ENCODE assay signal across 8 cellular contexts in genomic region chr5:177350776-177351391, GRCh38. TPM values are rescaled to one million over a fixed set of nuclear protein-coding genes. Genes with fewer than 3 reads are reported as not detected.
DNase-seq lines count a peak whose midpoint lies in the region; ATAC-seq and FAIRE-seq lines count a peak whose summit lies in the region.

No MANE protein-coding gene starts in this region.

- peak overlapping the region; percentile 94 to 100 (median 100) for H3K27ac Mint-ChIP-seq in CD8-positive, alpha-beta memory T cell

- H3K9me3 Mint-ChIP-seq in CD8-positive, alpha-beta memory T cell = no peaks in the 10 kb centered on the region

- H3K36me3 Mint-ChIP-seq in CD8-positive, alpha-beta memory T cell = peaks cover 0 to 47% (median 0%) of the 10 kb centered on the region in 3 donors

- H3K4me1 ChIP-seq in CD8-positive, alpha-beta memory T cell (ENCODE audit: insufficient read depth, low read length) = peaks cover 50% of the 10 kb centered on the region
- H3K4me1 ChIP-seq in mucosa of stomach (ENCODE audit: control insufficient read depth, insufficient read depth, low read length) = peaks cover 25% of the 10 kb centered on the region

- peaks cover 59 to 76% (median 72%) of the 10 kb centered on the region in 3 donors for H3K4me1 Mint-ChIP-seq in CD8-positive, alpha-beta memory T cell

- FAIRE-seq in HTR-8/SVneo (lab: Jason Lieb, UNC) = no peak

- peak overlapping the region; percentile 97 to 100 (median 98) for H3K4me3 Mint-ChIP-seq in CD8-positive, alpha-beta memory T cell

- H3K27me3 ChIP-seq in CD8-positive, alpha-beta memory T cell (ENCODE audit: insufficient read depth, low read length, poor library complexity, severe bottlenecking) = no peaks in the 10 kb centered on the region
- H3K27me3 ChIP-seq in mucosa of stomach (ENCODE audit: control insufficient read depth, insufficient read depth, low read length) = no peaks in the 10 kb centered on the region

- H3K9me3 ChIP-seq in CD8-positive, alpha-beta memory T cell (ENCODE audit: low read length) = no peaks in the 10 kb centered on the region
- no peaks in the 10 kb centered on the region for H3K9me3 ChIP-seq in mucosa of stomach (ENCODE audit: control insufficient read depth, low read length)

- H3K4me3 ChIP-seq in CD8-positive, alpha-beta memory T cell (ENCODE audit: low read length) = peak overlapping the region; percentile 93
- peak overlapping the region; percentile 86 for H3K4me3 ChIP-seq in mucosa of stomach (ENCODE audit: low read length)

- ATAC-seq in HG03565 (IDR thresholded peaks at IDR 0.05; ENCODE audit: unreplicated experiment) = peak; percentile 12

- H3K36me3 ChIP-seq in CD8-positive, alpha-beta memory T cell (ENCODE audit: insufficient read depth, low read length) = peaks cover 17% of the 10 kb centered on the region
- no peaks in the 10 kb centered on the region for H3K36me3 ChIP-seq in mucosa of stomach (ENCODE audit: control insufficient read depth, insufficient read depth, low read length)

- POLR2A ChIA-PET in CD8-positive, alpha-beta memory T cell (lab: Charles Lee) = interaction anchor here (1.0 to 2.7 kb wide), 6 partner anchors 9 to 109 kb away, joined by 3 to 23 read pairs (median 6); partner anchors contain the start of gene PRR7

- CTCF ChIA-PET in CD8-positive, alpha-beta memory T cell (lab: Charles Lee) = interaction anchor here (1.0 to 11.5 kb wide), 10 partner anchors 10 to 962 kb away, joined by 3 to 118 read pairs (median 6); partner anchors contain the start of genes HIGD2A, NOP16 and PDLIM7

- peak in 1 of 5 donors; percentile 43 for DNase-seq in CD8-positive, alpha-beta memory T cell
- no peak for DNase-seq in caudate nucleus (lab: John Stamatoyannopoulos, UW)
- DNase-seq in SK-N-DZ (ENCODE audit: low spot score) = no peak
- no peak for DNase-seq in stimulated activated CD4-positive, alpha-beta T cell treated with anti-CD3 and anti-CD28 coated beads, Interleukin-12 subunit alpha, Interleukin-12 subunit beta, amount 100 ng/mL, for 4 hours
- DNase-seq in HTR-8/SVneo (ENCODE audit: insufficient read length, low spot score) = no peak
- DNase-seq in NCI-H526 (lab: John Stamatoyannopoulos, UW) = no peak

- peak overlapping the region; percentile 98 for H3K9ac ChIP-seq in mucosa of stomach (ENCODE audit: low read length)

- H3K27ac ChIP-seq in CD8-positive, alpha-beta memory T cell (ENCODE audit: low read depth, low read length) = peak overlapping the region; percentile 96
- H3K27ac ChIP-seq in caudate nucleus (ENCODE audit: low read depth, low read length) = peak overlapping the region; percentile 95

- no peaks in the 10 kb centered on the region for H3K27me3 Mint-ChIP-seq in CD8-positive, alpha-beta memory T cell

RNA-seq across cellular contexts. Expression of gene LMAN2, which starts 0.6 kb away (rescaled TPM):
- total RNA-seq in CD8-positive, alpha-beta memory T cell = 100 to 1,000 TPM; 112 to 126 TPM
- 276 TPM for polyA plus RNA-seq in CD8-positive, alpha-beta memory T cell
- 222 and 238 TPM in 2 replicates for polyA plus RNA-seq in SK-N-DZ (2014; cell fraction: cytosol; rRNA removed)
- 130 and 183 TPM in 2 replicates for polyA plus RNA-seq in SK-N-DZ (2014; cell fraction: nucleus; rRNA removed)

RNA-seq across cellular contexts. Expression of gene RGS14, which starts 6.8 kb away (rescaled TPM):
- 10 to 100 TPM; 60.5 to 61.9 TPM for total RNA-seq in CD8-positive, alpha-beta memory T cell
- 83.5 TPM for polyA plus RNA-seq in CD8-positive, alpha-beta memory T cell
- polyA plus RNA-seq in SK-N-DZ (2014; cell fraction: cytosol; rRNA removed) = 20.8 and 55.9 TPM in 2 replicates
- polyA plus RNA-seq in SK-N-DZ (2014; cell fraction: nucleus; rRNA removed) = 62.5 and 74.6 TPM in 2 replicates

RNA-seq across cellular contexts. Expression of gene SLC34A1, which starts 33.4 kb away (rescaled TPM):
- under 1 TPM in 1 of 2 experiments, not detected in 1; 0.09 TPM for total RNA-seq in CD8-positive, alpha-beta memory T cell
- polyA plus RNA-seq in CD8-positive, alpha-beta memory T cell = 0.17 TPM
- polyA plus RNA-seq in SK-N-DZ (2014; cell fraction: cytosol; rRNA removed) = not detected in 2 replicates
- not detected in 2 replicates for polyA plus RNA-seq in SK-N-DZ (2014; cell fraction: nucleus; rRNA removed)

RNA-seq across cellular contexts. Expression of gene MXD3, which starts 39.2 kb away (rescaled TPM):
- 10 to 100 TPM; 10.2 to 13.4 TPM for total RNA-seq in CD8-positive, alpha-beta memory T cell
- 0.79 TPM for polyA plus RNA-seq in CD8-positive, alpha-beta memory T cell
- polyA plus RNA-seq in SK-N-DZ (2014; cell fraction: cytosol; rRNA removed) = 263 and 287 TPM in 2 replicates
- 398 TPM in 2 replicates for polyA plus RNA-seq in SK-N-DZ (2014; cell fraction: nucleus; rRNA removed)

RNA-seq across cellular contexts. Expression of gene PRELID1, which starts 47.3 kb away (rescaled TPM):
- 100 to 1,000 TPM; 342 to 344 TPM for total RNA-seq in CD8-positive, alpha-beta memory T cell
- polyA plus RNA-seq in CD8-positive, alpha-beta memory T cell = 235 TPM
- 367 and 387 TPM in 2 replicates for polyA plus RNA-seq in SK-N-DZ (2014; cell fraction: cytosol; rRNA removed)
- 166 and 262 TPM in 2 replicates for polyA plus RNA-seq in SK-N-DZ (2014; cell fraction: nucleus; rRNA removed)
